Comparison of ENCODE assay signal across 17 cellular contexts in the genomic region with DNA sequence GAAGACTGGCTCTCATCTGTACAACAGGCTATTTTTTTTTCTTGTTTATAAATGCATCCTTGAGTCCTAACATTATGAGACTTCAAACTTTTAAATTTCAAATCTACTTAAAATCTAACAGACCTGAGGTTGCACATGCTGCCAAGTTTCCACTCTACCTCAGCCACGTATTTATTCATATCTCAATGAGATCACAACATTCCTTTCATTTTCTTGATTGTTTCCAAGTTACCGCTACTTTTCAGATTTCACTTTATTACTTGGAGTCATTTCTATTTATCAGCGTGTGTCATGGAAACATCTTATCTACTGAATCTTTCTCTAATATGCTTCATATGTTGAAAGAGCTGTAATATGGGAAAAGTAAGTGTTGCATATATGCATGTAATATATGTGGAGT.
DNase-seq lines count a peak whose midpoint lies in the region; ATAC-seq and TF ChIP-seq lines count a peak whose summit lies in the region.
"Had no signal": no experiment of that assay in that cellular context is flagged by ENCODE, and none has a peak within 500 bp of the region (broad histone marks: within the 10 kb centered on the region; RNA-seq: fewer than 3 reads in every experiment).

No MANE protein-coding gene starts in this region.

- H3K36me3 Mint-ChIP-seq in GM23338 (ENCODE audit: low read depth): peaks cover 17% of the 10 kb centered on the region
- no peaks in the 10 kb centered on the region for H3K36me3 Mint-ChIP-seq in activated naive CD8-positive, alpha-beta T cell treated with anti-CD3 and anti-CD28 coated beads for 36 hours
- H3K36me3 Mint-ChIP-seq: CD8-positive, alpha-beta T cell had no signal

- H3K27ac ChIP-seq in GM23338 (ENCODE audit: low read depth) (no peak overlapping the region), MM.1S (ENCODE audit: low read length) (no peak overlapping the region)
- H3K27ac ChIP-seq: BLaER1 treated with 17β-estradiol and CSF1 and Interleukin-3, amounts not matched to agents 10 nM and 100 nM had no signal

- H3K27me3 ChIP-seq in GM23338 (ENCODE audit: insufficient read depth): no peaks in the 10 kb centered on the region
- H3K27me3 ChIP-seq in MM.1S (replicated peaks; ENCODE audit: insufficient read depth, low read length): no peaks in the 10 kb centered on the region
- H3K27me3 ChIP-seq: BLaER1 treated with 17β-estradiol and CSF1 and Interleukin-3, amounts not matched to agents 10 nM and 100 nM had no signal

- H4K20me1 ChIP-seq in GM23338 (replicated peaks; ENCODE audit: insufficient read depth) (no peaks in the 10 kb centered on the region), MM.1S (ENCODE audit: insufficient read depth, low read length) (no peaks in the 10 kb centered on the region)
- H4K20me1 ChIP-seq: BLaER1 treated with 17β-estradiol and CSF1 and Interleukin-3, amounts not matched to agents 10 nM and 100 nM had no signal

- H3K27me3 Mint-ChIP-seq in GM23338 (ENCODE audit: insufficient read depth, low read depth, poor library complexity): no peaks in the 10 kb centered on the region
- H3K27me3 Mint-ChIP-seq in activated naive CD8-positive, alpha-beta T cell treated with anti-CD3 and anti-CD28 coated beads for 36 hours: no peaks in the 10 kb centered on the region

- no peaks in the 10 kb centered on the region for H3F3A ChIP-seq in GM23338 (replicated peaks; ENCODE audit: low read depth)
- H3F3A ChIP-seq in MM.1S (ENCODE audit: insufficient read depth, low read length): no peaks in the 10 kb centered on the region

- H3K9me3 ChIP-seq in MM.1S (replicated peaks; ENCODE audit: insufficient read depth, low read length): no peaks in the 10 kb centered on the region

- H3K4me2 ChIP-seq in GM23338 (no peak overlapping the region), MM.1S (ENCODE audit: low read depth, low read length) (no peak overlapping the region)
- H3K4me2 ChIP-seq: BLaER1 treated with 17β-estradiol and CSF1 and Interleukin-3, amounts not matched to agents 10 nM and 100 nM had no signal

- H3K4me3 ChIP-seq in GM23338 (no peak overlapping the region), choroid plexus epithelial cell (ENCODE audit: low read depth, low read length) (no peak overlapping the region), MM.1S (ENCODE audit: low read length) (no peak overlapping the region)
- H3K4me3 ChIP-seq: BLaER1 treated with 17β-estradiol and CSF1 and Interleukin-3, amounts not matched to agents 10 nM and 100 nM had no signal

- no peaks in the 10 kb centered on the region for H3K9me2 ChIP-seq in GM23338 (ENCODE audit: insufficient read depth)
- no peaks in the 10 kb centered on the region for H3K9me2 ChIP-seq in MM.1S (replicated peaks; ENCODE audit: insufficient read depth, low read length)

- no peak for TF ChIP-seq CTCF in GM23338 (conservative IDR thresholded peaks at IDR 0.05; ENCODE audit: low read depth in 2 of 2)
- TF ChIP-seq CTCF in choroid plexus epithelial cell (conservative IDR thresholded peaks at IDR 0.05; ENCODE audit: low read depth, low read length): no peak
- no peak for TF ChIP-seq CTCF in MM.1S (IDR thresholded peaks at IDR 0.05; ENCODE audit: low read length)

- H3K4me3 Mint-ChIP-seq in GM23338: no peak overlapping the region
- H3K4me3 Mint-ChIP-seq in activated naive CD8-positive, alpha-beta T cell treated with anti-CD3 and anti-CD28 coated beads for 36 hours: no peak overlapping the region
- H3K4me3 Mint-ChIP-seq: CD8-positive, alpha-beta T cell had no signal

- H3K79me2 ChIP-seq in GM23338 (replicated peaks; ENCODE audit: insufficient read depth): no peaks in the 10 kb centered on the region
- H3K79me2 ChIP-seq in MM.1S (ENCODE audit: low read length): no peaks in the 10 kb centered on the region

- ATAC-seq in GM23338 (no peak), SK-N-SH treated with all-trans-retinoic acid at 6 μM for 48 hours (peak; percentile 76)
- ATAC-seq: CD8-positive, alpha-beta T cell; Right ventricle myocardium inferior had no signal

- H3K9ac ChIP-seq in MM.1S (ENCODE audit: low read length): no peak overlapping the region
- H3K9ac ChIP-seq: BLaER1 treated with 17β-estradiol and CSF1 and Interleukin-3, amounts not matched to agents 10 nM and 100 nM had no signal

- DNase-seq in GM23338 (ENCODE audit: low spot score) (no peak), choroid plexus epithelial cell (ENCODE audit: low read depth) (peak; percentile 5), non-pigmented ciliary epithelial cell (ENCODE audit: low read depth) (peak; percentile 36), activated gamma-delta T cell treated with Interleukin-2 at 50 U/mL for 16 hours (no peak), MM.1S (no peak)
- no peak for DNase-seq in stimulated activated CD4-positive, alpha-beta T cell treated with anti-CD3 and anti-CD28 coated beads, Interleukin-1b, Interleukin-23, amount 100 ng/mL, for 48 hours
- DNase-seq in activated naive CD8-positive, alpha-beta T cell treated with anti-CD3 and anti-CD28 coated beads for 36 hours: no peak
- DNase-seq: Calu3; CD8-positive, alpha-beta T cell; EL; KG1; NCI-H1092; NCI-H146; NCI-H2171 had no signal

- no peaks in the 10 kb centered on the region for H3K36me3 ChIP-seq in GM23338 (ENCODE audit: insufficient read depth)
- no peaks in the 10 kb centered on the region for H3K36me3 ChIP-seq in MM.1S (replicated peaks; ENCODE audit: insufficient read depth, low read length)
- H3K36me3 ChIP-seq: BLaER1 treated with 17β-estradiol and CSF1 and Interleukin-3, amounts not matched to agents 10 nM and 100 nM had no signal

- H3K4me1 Mint-ChIP-seq in GM23338: 0 out of 3 replicates have a peak, but pooled peaks cover 2% of the 10 kb centered on the region
- H3K4me1 Mint-ChIP-seq in activated naive CD8-positive, alpha-beta T cell treated with anti-CD3 and anti-CD28 coated beads for 36 hours: no peaks in the 10 kb centered on the region

- no peak overlapping the region for H3K27ac Mint-ChIP-seq in GM23338
- no peak overlapping the region for H3K27ac Mint-ChIP-seq in activated naive CD8-positive, alpha-beta T cell treated with anti-CD3 and anti-CD28 coated beads for 36 hours
- H3K27ac Mint-ChIP-seq: CD8-positive, alpha-beta T cell had no signal

- H3K4me1 ChIP-seq in GM23338 (ENCODE audit: insufficient read depth) (no peaks in the 10 kb centered on the region), MM.1S (ENCODE audit: low read length) (no peaks in the 10 kb centered on the region)

- H2AFZ ChIP-seq in GM23338: peak overlapping the region; percentile 33; the same call in 1 of the 2 replicates
- no peak overlapping the region for H2AFZ ChIP-seq in MM.1S (ENCODE audit: low read length)

- peaks cover 17% of the 10 kb centered on the region for H3K9me3 Mint-ChIP-seq in GM23338
- peaks cover 8% of the 10 kb centered on the region for H3K9me3 Mint-ChIP-seq in activated naive CD8-positive, alpha-beta T cell treated with anti-CD3 and anti-CD28 coated beads for 36 hours

TF ChIP-seq in GM23338, 12 proteins besides CTCF, POLR2A, EP300 and RAD21 (continues in another document):
- no peak for TF ChIP-seq STAT1 (IDR thresholded peaks at IDR 0.05; ENCODE audit: unreplicated experiment)
- TF ChIP-seq NANOG (IDR thresholded peaks at IDR 0.05; ENCODE audit: borderline replicate concordance): no peak

TF ChIP-seq in SK-N-SH treated with all-trans-retinoic acid at 6 μM for 48 hours, 23 proteins besides CTCF, POLR2A, EP300 and RAD21 (continues in another document):
- TF ChIP-seq CREB5 (CRISPR knock-in tag; IDR thresholded peaks at IDR 0.05; ENCODE audit: low read depth) (peak; percentile 89), ZFP30 (CRISPR knock-in tag; IDR thresholded peaks at IDR 0.05) (no peak), ZNF70 (CRISPR knock-in tag; IDR thresholded peaks at IDR 0.05) (no peak), CSDC2 (CRISPR knock-in tag; IDR thresholded peaks at IDR 0.05) (0 out of 2 replicates have a peak, but pooled peaks have one; percentile 32), ZNF8 (CRISPR knock-in tag; IDR thresholded peaks at IDR 0.05) (no peak), TCF4 (CRISPR knock-in tag; IDR thresholded peaks at IDR 0.05; ENCODE audit: borderline replicate concordance) (no peak), ESRRG (CRISPR knock-in tag; IDR thresholded peaks at IDR 0.05) (peak; percentile 56; the same call in 1 of the 2 replicates), BACH2 (CRISPR knock-in tag; IDR thresholded peaks at IDR 0.05; ENCODE audit: borderline replicate concordance) (no peak), RARB (CRISPR knock-in tag; IDR thresholded peaks at IDR 0.05) (no peak), ZFP3 (CRISPR knock-in tag; IDR thresholded peaks at IDR 0.05) (0 out of 2 replicates have a peak, but pooled peaks have one; percentile 21)
- TF ChIP-seq, protein P1, sequence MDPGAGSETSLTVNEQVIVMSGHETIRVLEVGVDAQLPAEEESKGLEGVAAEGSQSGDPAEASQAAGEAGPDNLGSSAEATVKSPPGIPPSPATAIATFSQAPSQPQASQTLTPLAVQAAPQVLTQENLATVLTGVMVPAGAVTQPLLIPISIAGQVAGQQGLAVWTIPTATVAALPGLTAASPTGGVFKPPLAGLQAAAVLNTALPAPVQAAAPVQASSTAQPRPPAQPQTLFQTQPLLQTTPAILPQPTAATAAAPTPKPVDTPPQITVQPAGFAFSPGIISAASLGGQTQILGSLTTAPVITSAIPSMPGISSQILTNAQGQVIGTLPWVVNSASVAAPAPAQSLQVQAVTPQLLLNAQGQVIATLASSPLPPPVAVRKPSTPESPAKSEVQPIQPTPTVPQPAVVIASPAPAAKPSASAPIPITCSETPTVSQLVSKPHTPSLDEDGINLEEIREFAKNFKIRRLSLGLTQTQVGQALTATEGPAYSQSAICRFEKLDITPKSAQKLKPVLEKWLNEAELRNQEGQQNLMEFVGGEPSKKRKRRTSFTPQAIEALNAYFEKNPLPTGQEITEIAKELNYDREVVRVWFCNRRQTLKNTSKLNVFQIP (CRISPR knock-in tag; IDR thresholded peaks at IDR 0.05; ENCODE audit: borderline replicate concordance, low read depth): no peak

Comparison
In these comparisons a context has a peak if more than half of its experiments do, and no peak if none do; other contexts are left out.
1. DNase-seq: peak in choroid plexus epithelial cell (single experiment) and non-pigmented ciliary epithelial cell (single experiment); none in GM23338 (single experiment), stimulated activated CD4-positive, alpha-beta T cell treated with anti-CD3 and anti-CD28 coated beads, Interleukin-1b, Interleukin-23, amount 100 ng/mL, for 48 hours (single experiment), activated gamma-delta T cell treated with Interleukin-2 at 50 U/mL for 16 hours (single experiment), activated naive CD8-positive, alpha-beta T cell treated with anti-CD3 and anti-CD28 coated beads for 36 hours (single experiment) and MM.1S (single experiment).